ENCODE assay signal across 32 cellular contexts in the genomic region with DNA sequence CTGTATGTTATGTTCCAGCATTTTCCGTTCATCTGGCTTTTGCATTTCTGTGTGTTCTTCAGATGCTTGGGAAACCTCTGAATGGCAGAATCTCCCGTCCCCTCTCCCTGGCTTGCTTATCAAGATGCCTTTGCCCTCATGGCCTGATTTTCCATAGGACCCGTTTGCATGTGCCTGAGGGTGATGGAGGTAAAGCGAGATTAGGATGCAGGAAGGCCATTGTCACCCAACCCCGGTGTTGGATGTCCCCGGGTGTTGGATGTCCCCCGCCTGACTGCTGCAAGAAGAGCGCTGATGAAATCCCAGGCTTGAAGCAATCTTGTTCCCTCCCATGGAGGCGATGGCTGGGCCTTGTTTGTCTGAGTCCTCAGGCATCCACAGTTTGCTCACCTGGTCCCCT.
"Had no signal": no experiment of that assay in that cellular context is flagged by ENCODE, and none has a peak within 500 bp of the region (broad histone marks: within the 10 kb centered on the region; RNA-seq: fewer than 3 reads in every experiment).

No MANE protein-coding gene starts in this region.

- H3K4me1 ChIP-seq: body of pancreas, colonic mucosa, esophagus squamous epithelium had no signal

- H3K9me3 Mint-ChIP-seq: activated CD4-positive, alpha-beta memory T cell treated with anti-CD3 and anti-CD28 coated beads for 36 hours; activated CD4-positive, alpha-beta T cell treated with anti-CD3 and anti-CD28 coated beads, Interleukin-2, amount 10 ng/mL, durations not matched to agents 24 days and 14 days; activated naive CD4-positive, alpha-beta T cell treated with anti-CD3 and anti-CD28 coated beads for 36 hours; activated naive CD4-positive, alpha-beta T cell treated with anti-CD3 and anti-CD28 coated beads, Interleukin-2, amount 50 U/mL, for 24 hours; activated naive CD8-positive, alpha-beta T cell treated with anti-CD3 and anti-CD28 coated beads for 36 hours; activated T-helper 1 cell treated with anti-CD3 and anti-CD28 coated beads, Interleukin-12 subunit alpha, Interleukin-12 subunit beta, Interleukin-2, Interleukin-4 antibody, amounts not matched to agents 30 ng/mL and 10 ng/mL and 1 ng/mL, durations not matched to agents 14 hours and 24 hours and 36 hours; activated T-helper 2 cell treated with anti-CD3 and anti-CD28 coated beads, Interferon-gamma antibody, Interleukin-2, Interleukin-4, amounts not matched to agents 10 μg/mL and 5 μg/mL and 100 μg/mL, durations not matched to agents 14 hours and 24 hours and 36 hours; T-helper 2 cell treated with Interferon-gamma antibody and Interleukin-4, amounts not matched to agents 5 μg/mL and 100 μg/mL, for 36 hours had no signal

- H3K4me3 ChIP-seq: body of pancreas, colonic mucosa, esophagus squamous epithelium had no signal

- H3K4me3 Mint-ChIP-seq: activated CD4-positive, alpha-beta memory T cell treated with anti-CD3 and anti-CD28 coated beads for 36 hours; activated CD4-positive, alpha-beta T cell treated with anti-CD3 and anti-CD28 coated beads for 36 hours; activated CD4-positive, alpha-beta T cell treated with anti-CD3 and anti-CD28 coated beads, Interleukin-2, amount 10 ng/mL, durations not matched to agents 24 days and 14 days; activated CD8-positive, alpha-beta memory T cell treated with anti-CD3 and anti-CD28 coated beads, Interleukin-2, amount 10 ng/mL, durations not matched to agents 7 days and 5 days; activated CD8-positive, alpha-beta T cell treated with anti-CD3 and anti-CD28 coated beads, Interleukin-2, amount 10 ng/mL, durations not matched to agents 7 days and 5 days; activated naive CD4-positive, alpha-beta T cell treated with anti-CD3 and anti-CD28 coated beads for 36 hours; activated naive CD4-positive, alpha-beta T cell treated with anti-CD3 and anti-CD28 coated beads, Interleukin-2, amount 50 U/mL, for 24 hours; activated naive CD8-positive, alpha-beta T cell treated with anti-CD3 and anti-CD28 coated beads for 36 hours; activated T-helper 1 cell treated with anti-CD3 and anti-CD28 coated beads, Interleukin-12 subunit alpha, Interleukin-12 subunit beta, Interleukin-2, Interleukin-4 antibody, amounts not matched to agents 30 ng/mL and 10 ng/mL and 1 ng/mL, durations not matched to agents 14 hours and 24 hours and 36 hours; T-helper 17 cell; T-helper 2 cell treated with Interferon-gamma antibody and Interleukin-4, amounts not matched to agents 5 μg/mL and 100 μg/mL, for 36 hours had no signal

- H3K36me3 Mint-ChIP-seq: activated naive CD4-positive, alpha-beta T cell treated with anti-CD3 and anti-CD28 coated beads, Interleukin-2, amount 50 U/mL, for 24 hours had no signal

- H3K36me3 ChIP-seq: colonic mucosa, esophagus squamous epithelium had no signal

- H3K27me3 ChIP-seq: body of pancreas, colonic mucosa, esophagus squamous epithelium had no signal

- FAIRE-seq: endometrium, endothelial cell of umbilical vein, frontal cortex had no signal

- DNase-seq: activated CD4-positive, alpha-beta memory T cell treated with anti-CD3 and anti-CD28 coated beads for 36 hours; activated CD4-positive, alpha-beta T cell treated with anti-CD3 and anti-CD28 coated beads for 36 hours; activated CD4-positive, alpha-beta T cell treated with anti-CD3 and anti-CD28 coated beads, Interleukin-2, amount 10 ng/mL, durations not matched to agents 24 days and 14 days; activated CD4-positive, CD25-positive, alpha-beta regulatory T cell; activated CD4-positive, CD25-positive, alpha-beta regulatory T cell treated with anti-CD3 and anti-CD28 coated beads, Interleukin-2, amount 50 U/mL, for 72 hours; activated CD8-positive, alpha-beta memory T cell treated with anti-CD3 and anti-CD28 coated beads, Interleukin-2, amount 10 ng/mL, durations not matched to agents 7 days and 5 days; activated CD8-positive, alpha-beta memory T cell treated with anti-CD3 and anti-CD28 coated beads, Interleukin-2, amount 50 U/mL, for 4 hours; activated CD8-positive, alpha-beta T cell treated with anti-CD3 and anti-CD28 coated beads, Interleukin-2, amount 10 ng/mL, durations not matched to agents 7 days and 5 days; activated effector memory CD4-positive, alpha-beta T cell treated with anti-CD3 and anti-CD28 coated beads, Interleukin-2, amount 50 U/mL, for 16 hours; activated naive CD4-positive, alpha-beta T cell treated with anti-CD3 and anti-CD28 coated beads for 36 hours; activated naive CD8-positive, alpha-beta T cell treated with anti-CD3 and anti-CD28 coated beads for 36 hours; activated T-cell treated with anti-CD3 and anti-CD28 coated beads, Interleukin-2, amount 50 U/mL, for 1 hour; activated T-cell treated with anti-CD3 and anti-CD28 coated beads, Interleukin-2, amount 50 U/mL, for 48 hours; amygdala; body of pancreas; caudate nucleus; colonic mucosa; effector CD8-positive, alpha-beta T cell; esophagus squamous epithelium; head of caudate nucleus; T-helper 1 cell; T-helper 17 cell; T1000; WERI-Rb-1 had no signal

- H3K27ac Mint-ChIP-seq: activated CD4-positive, alpha-beta memory T cell treated with anti-CD3 and anti-CD28 coated beads for 36 hours; activated CD4-positive, alpha-beta T cell treated with anti-CD3 and anti-CD28 coated beads for 36 hours; activated CD4-positive, alpha-beta T cell treated with anti-CD3 and anti-CD28 coated beads, Interleukin-2, amount 10 ng/mL, durations not matched to agents 24 days and 14 days; activated CD8-positive, alpha-beta memory T cell treated with anti-CD3 and anti-CD28 coated beads, Interleukin-2, amount 10 ng/mL, durations not matched to agents 7 days and 5 days; activated CD8-positive, alpha-beta T cell treated with anti-CD3 and anti-CD28 coated beads, Interleukin-2, amount 10 ng/mL, durations not matched to agents 7 days and 5 days; activated naive CD4-positive, alpha-beta T cell treated with anti-CD3 and anti-CD28 coated beads for 36 hours; activated naive CD4-positive, alpha-beta T cell treated with anti-CD3 and anti-CD28 coated beads, Interleukin-2, amount 50 U/mL, for 24 hours; activated naive CD8-positive, alpha-beta T cell treated with anti-CD3 and anti-CD28 coated beads for 36 hours; activated T-helper 1 cell treated with anti-CD3 and anti-CD28 coated beads, Interleukin-12 subunit alpha, Interleukin-12 subunit beta, Interleukin-2, Interleukin-4 antibody, amounts not matched to agents 30 ng/mL and 10 ng/mL and 1 ng/mL, durations not matched to agents 14 hours and 24 hours and 36 hours; activated T-helper 2 cell treated with anti-CD3 and anti-CD28 coated beads, Interferon-gamma antibody, Interleukin-2, Interleukin-4, amounts not matched to agents 10 μg/mL and 5 μg/mL and 100 μg/mL, durations not matched to agents 14 hours and 24 hours and 36 hours; T-helper 2 cell treated with Interferon-gamma antibody and Interleukin-4, amounts not matched to agents 5 μg/mL and 100 μg/mL, for 36 hours had no signal

- H3K27me3 Mint-ChIP-seq: activated CD4-positive, alpha-beta memory T cell treated with anti-CD3 and anti-CD28 coated beads for 36 hours; activated CD4-positive, alpha-beta T cell treated with anti-CD3 and anti-CD28 coated beads for 36 hours; activated CD4-positive, alpha-beta T cell treated with anti-CD3 and anti-CD28 coated beads, Interleukin-2, amount 10 ng/mL, durations not matched to agents 24 days and 14 days; activated CD8-positive, alpha-beta memory T cell treated with anti-CD3 and anti-CD28 coated beads, Interleukin-2, amount 10 ng/mL, durations not matched to agents 7 days and 5 days; activated naive CD4-positive, alpha-beta T cell treated with anti-CD3 and anti-CD28 coated beads, Interleukin-2, amount 50 U/mL, for 24 hours; activated naive CD8-positive, alpha-beta T cell treated with anti-CD3 and anti-CD28 coated beads for 36 hours; T-helper 17 cell had no signal

- H3K9me3 ChIP-seq: body of pancreas, colonic mucosa, esophagus squamous epithelium had no signal

- H3K27ac ChIP-seq: body of pancreas, colonic mucosa, epithelial cell of prostate, esophagus squamous epithelium, WERI-Rb-1 had no signal
